ENCODE assay signal across 1 cellular context in genomic region chr17:29565643-29566472, GRCh38.
TF ChIP-seq lines count a peak whose summit lies in the region.

No MANE protein-coding gene starts in this region.

TF ChIP-seq in IMR-90, 13 proteins besides CTCF, POLR2A, EP300 and RAD21 (continued from another document):
- no peak for TF ChIP-seq SMC3 (IDR thresholded peaks at IDR 0.05; ENCODE audit: low read depth, low read length)
- no peak for TF ChIP-seq MAZ (IDR thresholded peaks at IDR 0.05; ENCODE audit: borderline replicate concordance, low read depth, low read length)
